Comparison of ENCODE assay signal across 8 cellular contexts in the genomic region with DNA sequence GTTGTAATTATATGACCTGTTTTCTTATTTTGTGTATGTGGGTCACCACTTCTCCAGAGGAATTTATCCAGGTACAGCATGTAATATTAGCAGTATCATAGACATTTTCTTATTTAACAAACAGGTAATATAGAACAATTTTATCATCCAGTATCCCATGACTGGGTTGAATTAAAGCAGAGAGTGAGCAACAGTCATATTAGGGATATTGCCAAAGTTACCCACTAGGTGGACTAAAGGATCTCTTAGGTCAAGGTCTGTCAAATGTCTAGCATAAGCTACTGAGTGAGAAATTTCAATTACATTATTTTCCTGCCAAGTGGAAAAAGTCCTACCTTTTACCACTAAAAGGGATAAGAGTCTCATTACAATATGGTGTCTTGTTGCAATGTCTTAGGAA.
DNase-seq lines count a peak whose midpoint lies in the region; ATAC-seq and TF ChIP-seq lines count a peak whose summit lies in the region.

No MANE protein-coding gene starts in this region.

- no peak for TF ChIP-seq POLR2A in upper lobe of left lung (IDR thresholded peaks at IDR 0.05)

- H3K27me3 ChIP-seq in upper lobe of left lung, result no peaks in the 10 kb centered on the region
- no peaks in the 10 kb centered on the region for H3K27me3 ChIP-seq in right cardiac atrium (ENCODE audit: control insufficient read depth, insufficient read depth)

- H3K9me3 ChIP-seq in upper lobe of left lung (no peaks in the 10 kb centered on the region), right cardiac atrium (ENCODE audit: control insufficient read depth, low read length) (no peaks in the 10 kb centered on the region)

- no peak for TF ChIP-seq EP300 in upper lobe of left lung (IDR thresholded peaks at IDR 0.05)

- peak; percentile 59 for TF ChIP-seq CTCF in choroid plexus epithelial cell (conservative IDR thresholded peaks at IDR 0.05; ENCODE audit: low read depth, low read length)
- peak in 5 of 6 experiments; percentile 15 to 31 (median 18) for TF ChIP-seq CTCF in upper lobe of left lung (IDR thresholded peaks at IDR 0.05)

- H3K27ac ChIP-seq in upper lobe of left lung (no peak overlapping the region), right cardiac atrium (ENCODE audit: low read length) (no peak overlapping the region)

- no peak overlapping the region for H3K4me3 ChIP-seq in choroid plexus epithelial cell (ENCODE audit: low read depth, low read length)
- H3K4me3 ChIP-seq in upper lobe of left lung, result no peak overlapping the region
- H3K4me3 ChIP-seq in right cardiac atrium (ENCODE audit: low read length), result no peak overlapping the region

- DNase-seq in DMS 273 treated with DMSO at 0.1 percent for 48 hours (lab: John Stamatoyannopoulos, UW) (peak; percentile 47), NCI-H2081 treated with DMSO at 0.1 percent for 48 hours (lab: John Stamatoyannopoulos, UW) (peak; percentile 18), choroid plexus epithelial cell (ENCODE audit: low read depth) (peak; percentile 69), upper lobe of left lung (no peak), right cardiac atrium (no peak)
- no peak for DNase-seq in activated effector memory CD4-positive, alpha-beta T cell treated with anti-CD3 and anti-CD28 coated beads, Interleukin-2, amount 50 U/mL, for 16 hours

- no peaks in the 10 kb centered on the region for H3K4me1 ChIP-seq in upper lobe of left lung
- no peaks in the 10 kb centered on the region for H3K4me1 ChIP-seq in right cardiac atrium (ENCODE audit: control insufficient read depth, insufficient read depth, low read length)

- ATAC-seq in GM21619 (IDR thresholded peaks at IDR 0.05; ENCODE audit: unreplicated experiment), result peak; percentile 62
- no peak for ATAC-seq in upper lobe of left lung (ENCODE audit: low FRiP score in 2 of 2)
- no peak for ATAC-seq in right cardiac atrium
- no peak for ATAC-seq in activated CD4-positive, CD25-positive, alpha-beta regulatory T cell treated with anti-CD3 and anti-CD28 coated beads, Interleukin-2, amount 50 U/mL, for 24 hours

- no peaks in the 10 kb centered on the region for H3K36me3 ChIP-seq in upper lobe of left lung

- intact Hi-C loops in right cardiac atrium (cut with DNase I), result no loop called here

Comparison
In these comparisons a context has a peak if more than half of its experiments do, and no peak if none do; other contexts are left out.
1. DNase-seq: peak in DMS 273 treated with DMSO at 0.1 percent for 48 hours (single experiment), NCI-H2081 treated with DMSO at 0.1 percent for 48 hours (single experiment) and choroid plexus epithelial cell (single experiment); none in upper lobe of left lung (0 of 2), right cardiac atrium (0 of 3) and activated effector memory CD4-positive, alpha-beta T cell treated with anti-CD3 and anti-CD28 coated beads, Interleukin-2, amount 50 U/mL, for 16 hours (single experiment).